8 cellular contexts compared by ENCODE assay signal in genomic region chr9:37953775-37954437, GRCh38. TPM values are rescaled to one million over a fixed set of nuclear protein-coding genes. Genes with fewer than 3 reads are reported as not detected.
DNase-seq lines count a peak whose midpoint lies in the region; ATAC-seq and TF ChIP-seq lines count a peak whose summit lies in the region.

No MANE protein-coding gene starts in this region.

- H3K27me3 ChIP-seq in left lung (no peaks in the 10 kb centered on the region), subcutaneous abdominal adipose tissue (ENCODE audit: control insufficient read depth in 5 of 5, insufficient read depth in 4 of 5, low read length in 5 of 5) (no peaks in the 10 kb centered on the region)

- H3K4me1 ChIP-seq in left lung (peaks cover 0 to 14% of the 10 kb centered on the region in 2 donors), subcutaneous abdominal adipose tissue (ENCODE audit: control insufficient read depth in 5 of 5, insufficient read depth in 5 of 5, low read length in 5 of 5) (peaks cover 5 to 39% (median 20%) of the 10 kb centered on the region in 5 donors)

- intact Hi-C loops in activated T-helper 1 cell treated with anti-CD3 and anti-CD28 coated beads, Interleukin-12 subunit alpha, Interleukin-12 subunit beta, Interleukin-2, Interleukin-4 antibody, amounts not matched to agents 30 ng/mL and 10 ng/mL and 1 ng/mL, durations not matched to agents 14 hours and 24 hours and 36 hours (cut with micrococcal nuclease), result loop anchor here (1.0 to 5.0 kb wide), 3 partner anchors 40 to 113 kb away; partner anchors contain the start of gene SHB
- intact Hi-C loops in left lung (cut with DNase I), result no loop called here

- H3K9me3 Mint-ChIP-seq in activated T-helper 1 cell treated with anti-CD3 and anti-CD28 coated beads, Interleukin-12 subunit alpha, Interleukin-12 subunit beta, Interleukin-2, Interleukin-4 antibody, amounts not matched to agents 30 ng/mL and 10 ng/mL and 1 ng/mL, durations not matched to agents 14 hours and 24 hours and 36 hours, result no peaks in the 10 kb centered on the region

- H3K9ac ChIP-seq in subcutaneous abdominal adipose tissue (ENCODE audit: low read length in 5 of 5), result no peak overlapping the region

- no peaks in the 10 kb centered on the region for H3K27me3 Mint-ChIP-seq in activated T-helper 1 cell treated with anti-CD3 and anti-CD28 coated beads, Interleukin-12 subunit alpha, Interleukin-12 subunit beta, Interleukin-2, Interleukin-4 antibody, amounts not matched to agents 30 ng/mL and 10 ng/mL and 1 ng/mL, durations not matched to agents 14 hours and 24 hours and 36 hours (ENCODE audit: insufficient read depth)

- H3K27ac ChIP-seq in left lung, result peak overlapping the region; percentile 11 to 33
- peak overlapping the region; percentile 67 for H3K27ac ChIP-seq in subcutaneous abdominal adipose tissue (ENCODE audit: low read depth, low read length)

- ATAC-seq in GM19468 (IDR thresholded peaks at IDR 0.05; ENCODE audit: extremely low read depth, unreplicated experiment) (peak; percentile 57), HG03469 (IDR thresholded peaks at IDR 0.05; ENCODE audit: unreplicated experiment) (peak; percentile 60), left lung (peak; percentile 49)

- TF ChIP-seq CTCF in left lung (IDR thresholded peaks at IDR 0.05), result no peak

- peaks cover 0 to 22% of the 10 kb centered on the region in 2 donors for H3K36me3 ChIP-seq in left lung
- peaks cover 0 to 37% (median 21%) of the 10 kb centered on the region in 5 donors for H3K36me3 ChIP-seq in subcutaneous abdominal adipose tissue (ENCODE audit: control insufficient read depth in 5 of 5, insufficient read depth in 5 of 5, low read length in 5 of 5)

- peak overlapping the region; percentile 27 for H3K4me3 Mint-ChIP-seq in activated T-helper 1 cell treated with anti-CD3 and anti-CD28 coated beads, Interleukin-12 subunit alpha, Interleukin-12 subunit beta, Interleukin-2, Interleukin-4 antibody, amounts not matched to agents 30 ng/mL and 10 ng/mL and 1 ng/mL, durations not matched to agents 14 hours and 24 hours and 36 hours

- peak; percentile 72 for DNase-seq in DMS53 (lab: John Stamatoyannopoulos, UW)
- DNase-seq in activated T-helper 1 cell treated with anti-CD3 and anti-CD28 coated beads, Interleukin-12 subunit alpha, Interleukin-12 subunit beta, Interleukin-2, Interleukin-4 antibody, amounts not matched to agents 30 ng/mL and 10 ng/mL and 1 ng/mL, durations not matched to agents 14 hours and 24 hours and 36 hours (ENCODE audit: low spot score), result peak; percentile 15
- no peak for DNase-seq in left lung
- DNase-seq in NCI-H345 (lab: John Stamatoyannopoulos, UW), result no peak
- DNase-seq in pons (ENCODE audit: low spot score), result no peak

- peak overlapping the region; percentile 81 for H3K27ac Mint-ChIP-seq in activated T-helper 1 cell treated with anti-CD3 and anti-CD28 coated beads, Interleukin-12 subunit alpha, Interleukin-12 subunit beta, Interleukin-2, Interleukin-4 antibody, amounts not matched to agents 30 ng/mL and 10 ng/mL and 1 ng/mL, durations not matched to agents 14 hours and 24 hours and 36 hours

- H3K4me1 Mint-ChIP-seq in activated T-helper 1 cell treated with anti-CD3 and anti-CD28 coated beads, Interleukin-12 subunit alpha, Interleukin-12 subunit beta, Interleukin-2, Interleukin-4 antibody, amounts not matched to agents 30 ng/mL and 10 ng/mL and 1 ng/mL, durations not matched to agents 14 hours and 24 hours and 36 hours (ENCODE audit: low read depth), result peaks cover 38% of the 10 kb centered on the region

- peaks cover 3% of the 10 kb centered on the region for H3K36me3 Mint-ChIP-seq in activated T-helper 1 cell treated with anti-CD3 and anti-CD28 coated beads, Interleukin-12 subunit alpha, Interleukin-12 subunit beta, Interleukin-2, Interleukin-4 antibody, amounts not matched to agents 30 ng/mL and 10 ng/mL and 1 ng/mL, durations not matched to agents 14 hours and 24 hours and 36 hours (ENCODE audit: low read depth)

- no peaks in the 10 kb centered on the region for H3K9me3 ChIP-seq in left lung
- H3K9me3 ChIP-seq in subcutaneous abdominal adipose tissue (ENCODE audit: control insufficient read depth in 5 of 5, low read length in 5 of 5), result no peaks in the 10 kb centered on the region

- H3K4me3 ChIP-seq in left lung (no peak overlapping the region), subcutaneous abdominal adipose tissue (ENCODE audit: low read depth in 1 of 5, low read length in 5 of 5) (no peak overlapping the region)

RNA-seq across cellular contexts. Expression of gene SLC25A51, which starts 50.0 kb away (rescaled TPM):
- total RNA-seq in activated T-helper 1 cell treated with anti-CD3 and anti-CD28 coated beads, Interleukin-12 subunit alpha, Interleukin-12 subunit beta, Interleukin-2, Interleukin-4 antibody, amounts not matched to agents 30 ng/mL and 10 ng/mL and 1 ng/mL, durations not matched to agents 14 hours and 24 hours and 36 hours, result 30.0 and 31.3 TPM in 2 replicates
- 10 to 100 TPM; 30.8 to 39.9 TPM for total RNA-seq in left lung

Comparison
In these comparisons a context has a peak if more than half of its experiments do, and no peak if none do; other contexts are left out.
1. DNase-seq: peak in DMS53 (single experiment) and activated T-helper 1 cell treated with anti-CD3 and anti-CD28 coated beads, Interleukin-12 subunit alpha, Interleukin-12 subunit beta, Interleukin-2, Interleukin-4 antibody, amounts not matched to agents 30 ng/mL and 10 ng/mL and 1 ng/mL, durations not matched to agents 14 hours and 24 hours and 36 hours (single experiment); none in left lung (0 of 2), NCI-H345 (single experiment) and pons (single experiment).
2. Peak in every context shown above with its lines, with median percentiles within 50 percentile points of each other: ATAC-seq.